8 cellular contexts compared by ENCODE assay signal in the genomic region with DNA sequence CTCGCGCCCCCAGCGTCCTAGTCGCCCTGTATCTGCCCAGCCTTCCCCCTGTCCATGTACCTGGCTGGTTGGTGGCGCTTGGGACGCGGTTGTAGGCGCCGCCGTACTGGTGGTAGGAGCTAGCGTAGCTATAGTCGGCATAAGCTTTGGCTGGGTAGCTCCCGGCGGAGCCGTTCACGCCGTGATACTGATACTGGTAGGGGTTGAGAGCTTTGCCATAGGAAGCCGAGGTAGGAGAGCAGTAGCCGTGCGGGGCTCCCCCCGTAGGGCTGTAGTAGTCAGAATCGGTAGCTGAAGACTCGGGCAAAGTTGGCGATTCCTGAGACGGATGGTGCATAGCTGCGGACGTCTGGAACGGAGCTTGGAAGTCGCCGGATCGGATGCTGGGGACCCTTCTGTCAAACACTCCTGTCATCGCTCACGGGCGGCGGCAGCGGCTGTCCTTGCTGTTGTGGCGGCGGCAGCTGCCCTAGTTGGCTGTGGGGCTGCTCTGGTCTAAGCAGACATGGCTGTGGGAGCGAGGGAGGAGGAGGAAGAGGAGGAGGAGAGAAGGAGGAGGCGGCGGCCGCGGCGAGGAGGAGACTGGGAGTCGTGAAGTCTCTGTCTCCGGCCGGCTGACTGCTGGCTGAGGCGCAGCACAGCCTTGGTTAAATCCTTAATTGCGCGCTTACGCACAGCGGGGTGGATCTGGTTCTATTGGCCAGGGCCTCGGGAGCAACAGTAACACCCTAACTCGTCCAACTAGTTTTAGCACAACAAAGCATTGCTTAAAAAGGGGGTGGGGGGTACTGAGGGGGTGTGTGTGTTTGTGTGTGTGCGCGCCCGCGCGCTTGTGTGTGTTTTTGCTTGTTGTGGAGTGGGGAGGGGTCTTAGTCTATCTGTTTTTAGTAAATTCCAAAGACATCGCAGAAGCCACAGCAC. TPM values are rescaled to one million over a fixed set of nuclear protein-coding genes. Genes with fewer than 3 reads are reported as not detected.
DNase-seq lines count a peak whose midpoint lies in the region; ATAC-seq, FAIRE-seq and TF ChIP-seq lines count a peak whose summit lies in the region.

Gene DLX5, minus strand, starts transcription at position 623 of the 921 bp plus-strand sequence. Its CDS starts 208 bp downstream, at position 415.

- peak; percentile 70 for FAIRE-seq in endometrium (lab: Jason Lieb, UNC)

- peak within 1 kb of the TSS; percentile 23 for H3K4me3 Mint-ChIP-seq in natural killer cell treated with Interleukin-12 subunit alpha and Interleukin-12 subunit beta and Interleukin-15 and Interleukin-18, amount 100 ng/mL, for 72 hours
- no peak within 1 kb of the TSS for H3K4me3 Mint-ChIP-seq in natural killer cell

- TF ChIP-seq EP300 in neural cell (conservative IDR thresholded peaks at IDR 0.05; ENCODE audit: poor library complexity, severe bottlenecking), result peak; percentile 64

- peak; percentile 12 to 21 for ATAC-seq in natural killer cell treated with Interleukin-12 subunit alpha and Interleukin-12 subunit beta and Interleukin-15 and Interleukin-18, amount 100 ng/mL, for 72 hours
- ATAC-seq in natural killer cell (no peak), HG02870 (IDR thresholded peaks at IDR 0.05; ENCODE audit: unreplicated experiment) (no peak)

- peaks cover 18% of the 10 kb centered on the region for H3K36me3 ChIP-seq in neural cell (ENCODE audit: insufficient read depth, low read length)

- no peaks in the 10 kb centered on the region for H3K9me3 ChIP-seq in neural cell (ENCODE audit: low read length)

- intact Hi-C loops in natural killer cell (cut with micrococcal nuclease), result loop anchor here (5.0 kb wide), 1 partner anchor 427 kb away; no protein-coding TSS in a partner anchor

- H3K4me3 ChIP-seq in neural cell (ENCODE audit: low read length), result peak within 1 kb of the TSS; percentile 87

- TF ChIP-seq RAD21 in neural cell (conservative IDR thresholded peaks at IDR 0.05), result peak; percentile 39

- no peak within 1 kb of the TSS for H2AFZ ChIP-seq in neural cell (ENCODE audit: low read depth, low read length)

- H3K9ac ChIP-seq in neural cell (ENCODE audit: low read length), result peak within 1 kb of the TSS; percentile 99

- peak within 1 kb of the TSS; percentile 100 for H3K27ac ChIP-seq in neural cell (ENCODE audit: low read length)

- H3K36me3 Mint-ChIP-seq in natural killer cell treated with Interleukin-12 subunit alpha and Interleukin-12 subunit beta and Interleukin-15 and Interleukin-18, amount 100 ng/mL, for 72 hours, result no peaks in the 10 kb centered on the region
- H3K36me3 Mint-ChIP-seq in natural killer cell, result no peaks in the 10 kb centered on the region

- peak within 1 kb of the TSS; percentile 83 for H3K4me2 ChIP-seq in neural cell (ENCODE audit: low read length)

- H4K20me1 ChIP-seq in neural cell (ENCODE audit: insufficient read depth), result no peaks in the 10 kb centered on the region

- H3K4me1 Mint-ChIP-seq in natural killer cell treated with Interleukin-12 subunit alpha and Interleukin-12 subunit beta and Interleukin-15 and Interleukin-18, amount 100 ng/mL, for 72 hours (ENCODE audit: low read depth in 2 of 2), result peaks cover 31 to 36% of the 10 kb centered on the region in 2 donors
- peaks cover 39 to 46% of the 10 kb centered on the region in 2 donors for H3K4me1 Mint-ChIP-seq in natural killer cell

- H3K27me3 ChIP-seq in neural cell (ENCODE audit: insufficient read depth, low read depth, low read length), result peaks cover 30% of the 10 kb centered on the region

- H3K27me3 Mint-ChIP-seq in natural killer cell treated with Interleukin-12 subunit alpha and Interleukin-12 subunit beta and Interleukin-15 and Interleukin-18, amount 100 ng/mL, for 72 hours, result peaks cover 66 to 84% of the 10 kb centered on the region in 2 donors
- peaks cover 73 to 82% of the 10 kb centered on the region in 2 donors for H3K27me3 Mint-ChIP-seq in natural killer cell (ENCODE audit: low read depth in 2 of 2)

- no peaks in the 10 kb centered on the region for H3K9me3 Mint-ChIP-seq in natural killer cell treated with Interleukin-12 subunit alpha and Interleukin-12 subunit beta and Interleukin-15 and Interleukin-18, amount 100 ng/mL, for 72 hours
- H3K9me3 Mint-ChIP-seq in natural killer cell, result no peaks in the 10 kb centered on the region

- no peak within 1 kb of the TSS for H3K27ac Mint-ChIP-seq in natural killer cell treated with Interleukin-12 subunit alpha and Interleukin-12 subunit beta and Interleukin-15 and Interleukin-18, amount 100 ng/mL, for 72 hours
- H3K27ac Mint-ChIP-seq in natural killer cell, result no peak within 1 kb of the TSS

- no peak for DNase-seq in natural killer cell treated with Interleukin-12 subunit alpha and Interleukin-12 subunit beta and Interleukin-15 and Interleukin-18, amount 100 ng/mL, for 72 hours (ENCODE audit: low spot score)
- no peak for DNase-seq in natural killer cell
- peak; percentile 89 for DNase-seq in NCI-H526 treated with DMSO at 0.1 percent for 48 hours (lab: John Stamatoyannopoulos, UW)
- no peak for DNase-seq in NK-92 (lab: John Stamatoyannopoulos, UW; ENCODE audit: unreplicated experiment)
- DNase-seq in kidney glomerular epithelial cell (lab: John Stamatoyannopoulos, UW), result no peak

- H3F3A ChIP-seq in neural cell (ENCODE audit: insufficient read depth, low read length, poor library complexity, severe bottlenecking), result peaks cover 4% of the 10 kb centered on the region

- H3K79me2 ChIP-seq in neural cell (replicated peaks; ENCODE audit: insufficient read depth, low read length), result peaks cover 78% of the 10 kb centered on the region

- TF ChIP-seq CTCF in natural killer cell (IDR thresholded peaks at IDR 0.05) (no peak), neural cell (IDR thresholded peaks at IDR 0.05; ENCODE audit: poor library complexity, severe bottlenecking) (no peak)

- no peaks in the 10 kb centered on the region for H3K9me2 ChIP-seq in neural cell (ENCODE audit: insufficient read depth, low read length)

TF ChIP-seq in neural cell, 6 proteins besides CTCF, POLR2A, EP300 and RAD21:
- TF ChIP-seq SMC3 (conservative IDR thresholded peaks at IDR 0.05; ENCODE audit: poor library complexity) (peak; percentile 43), TAF1 (IDR thresholded peaks at IDR 0.05; ENCODE audit: low read depth) (peak; percentile 98), MXI1 (conservative IDR thresholded peaks at IDR 0.05; ENCODE audit: poor library complexity, severe bottlenecking) (peak; percentile 64), REST (IDR thresholded peaks at IDR 0.05; ENCODE audit: borderline replicate concordance) (peak; percentile 97), POLR2AphosphoS5 (IDR thresholded peaks at IDR 0.05) (peak; percentile 99), EZH2 (IDR thresholded peaks at IDR 0.05; ENCODE audit: borderline replicate concordance, insufficient read depth, low read length, poor library complexity, severe bottlenecking) (no peak)

RNA-seq across cellular contexts. Expression of gene DLX5, which starts in this region (rescaled TPM):
- not detected for total RNA-seq in natural killer cell treated with Interleukin-12 subunit alpha and Interleukin-12 subunit beta and Interleukin-15 and Interleukin-18, amount 100 ng/mL, for 72 hours
- not detected for total RNA-seq in natural killer cell
- polyA plus RNA-seq in neural cell, result 40.5 and 44.6 TPM in 2 replicates
- 61.4 and 76.9 TPM in 2 replicates for polyA minus RNA-seq in neural cell

Comparison
In these comparisons a context has a peak if more than half of its experiments do, and no peak if none do; other contexts are left out.
1. Peak in ATAC-seq in natural killer cell treated with Interleukin-12 subunit alpha and Interleukin-12 subunit beta and Interleukin-15 and Interleukin-18, amount 100 ng/mL, for 72 hours; RNA of the gene not detected or under 1 TPM.